ENCODE assay signal across 9 cellular contexts in genomic region chr2:203786912-203787311, GRCh38.
DNase-seq lines count a peak whose midpoint lies in the region; ATAC-seq and TF ChIP-seq lines count a peak whose summit lies in the region.
"Had no signal": no experiment of that assay in that cellular context is flagged by ENCODE, and none has a peak within 500 bp of the region (broad histone marks: within the 10 kb centered on the region; RNA-seq: fewer than 3 reads in every experiment).

No MANE protein-coding gene starts in this region.

- no peak for TF ChIP-seq CTCF in type B pancreatic cell (conservative IDR thresholded peaks at IDR 0.05)

- peak; percentile 58 for DNase-seq in NCI-H1436 (lab: John Stamatoyannopoulos, UW)
- DNase-seq in NCI-H1436 treated with DMSO at 0.1 percent for 48 hours (lab: John Stamatoyannopoulos, UW): no peak
- peak; percentile 49 for DNase-seq in SK-MEL-5 (ENCODE audit: low read depth, low spot score)
- DNase-seq in right cardiac atrium: peak in 2 of 3 donors; percentile 51 to 53
- DNase-seq in type B pancreatic cell (ENCODE audit: extremely low spot score, unreplicated experiment): no peak
- no peak for DNase-seq in NCI-H2029 (lab: John Stamatoyannopoulos, UW)
- no peak for DNase-seq in kidney tubule cell (ENCODE audit: low spot score)
- DNase-seq: NCI-H446 treated with DMSO at 0.1 percent for 48 hours had no signal

- ATAC-seq in right cardiac atrium (peak; percentile 66 to 80), GM19455 (IDR thresholded peaks at IDR 0.05; ENCODE audit: unreplicated experiment) (no peak)

- H3K27ac ChIP-seq in right cardiac atrium (ENCODE audit: low read length): peak overlapping the region; percentile 48

- peaks cover 3% of the 10 kb centered on the region for H3K4me1 ChIP-seq in right cardiac atrium (ENCODE audit: control insufficient read depth, insufficient read depth, low read length)

- H3K4me1 Mint-ChIP-seq in type B pancreatic cell (ENCODE audit: unreplicated experiment): peaks cover 32% of the 10 kb centered on the region

- no peaks in the 10 kb centered on the region for H3K27me3 ChIP-seq in right cardiac atrium (ENCODE audit: control insufficient read depth, insufficient read depth)

- 32% methylated on average over 4 of the region's 4 CpGs for WGBS in right cardiac atrium

- H3K4me3 Mint-ChIP-seq in type B pancreatic cell: no peak overlapping the region

- in situ Hi-C loops in SK-MEL-5 (cut with HindIII; ENCODE audit: low pct_unique_long_range_greater_than_20kb, low sequenced_read_pairs): no loop called here

- H3K9me3 Mint-ChIP-seq in type B pancreatic cell: peaks cover 4% of the 10 kb centered on the region

- intact Hi-C loops in right cardiac atrium (cut with DNase I): loop anchor here in 1 of 4 donors (10.0 kb wide), 1 partner anchor 102 kb away; no protein-coding TSS in a partner anchor

- H3K4me3 ChIP-seq in right cardiac atrium (ENCODE audit: low read length): no peak overlapping the region

- H3K36me3 Mint-ChIP-seq in type B pancreatic cell: no peaks in the 10 kb centered on the region

- H3K27ac Mint-ChIP-seq in type B pancreatic cell: peak overlapping the region; percentile 23

- no peaks in the 10 kb centered on the region for H3K9me3 ChIP-seq in right cardiac atrium (ENCODE audit: control insufficient read depth, low read length)

- no peaks in the 10 kb centered on the region for H3K27me3 Mint-ChIP-seq in type B pancreatic cell

Comparison
In these comparisons a context has a peak if more than half of its experiments do, and no peak if none do; other contexts are left out.
1. DNase-seq: peak in NCI-H1436 (single experiment), SK-MEL-5 (single experiment) and right cardiac atrium (2 of 3); none in NCI-H1436 treated with DMSO at 0.1 percent for 48 hours (single experiment), type B pancreatic cell (single experiment), NCI-H2029 (single experiment) and kidney tubule cell (single experiment).